ENCODE assay signal across 16 cellular contexts in the genomic region with DNA sequence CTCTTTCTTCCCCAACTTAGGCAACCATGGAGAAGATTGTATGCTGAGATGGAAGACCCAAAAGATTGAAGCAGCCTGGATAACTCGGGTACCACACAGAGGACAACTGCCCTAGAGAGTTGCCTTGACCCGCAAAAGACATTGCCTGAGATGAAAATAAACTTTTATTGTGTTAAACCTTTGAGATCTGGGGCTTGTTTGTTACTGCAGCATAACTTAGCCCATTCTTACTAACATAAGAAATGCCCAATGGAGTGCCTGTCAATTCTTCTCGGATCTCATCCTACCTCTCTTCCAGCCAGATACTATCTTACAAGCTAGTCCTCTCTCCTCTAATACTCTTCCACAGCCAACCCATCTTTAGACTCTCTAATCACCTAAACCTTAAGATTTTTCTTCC.
DNase-seq lines count a peak whose midpoint lies in the region; ATAC-seq and TF ChIP-seq lines count a peak whose summit lies in the region.
"Had no signal": no experiment of that assay in that cellular context is flagged by ENCODE, and none has a peak within 500 bp of the region (broad histone marks: within the 10 kb centered on the region; RNA-seq: fewer than 3 reads in every experiment).

No MANE protein-coding gene starts in this region.

- no peaks in the 10 kb centered on the region for H3K9me3 ChIP-seq in CD4-positive, alpha-beta T cell (ENCODE audit: control insufficient read depth, low read length)
- H3K9me3 ChIP-seq: BE2C had no signal

- TF ChIP-seq CTCF in CD4-positive, alpha-beta T cell (IDR thresholded peaks at IDR 0.05), result no peak
- no peak for TF ChIP-seq CTCF in natural killer cell (IDR thresholded peaks at IDR 0.05)

- peaks cover 10% of the 10 kb centered on the region for H3K9me3 Mint-ChIP-seq in activated CD4-positive, alpha-beta memory T cell treated with anti-CD3 and anti-CD28 coated beads for 36 hours
- peaks cover 7% of the 10 kb centered on the region for H3K9me3 Mint-ChIP-seq in activated CD4-positive, alpha-beta memory T cell treated with anti-CD3 and anti-CD28 coated beads, Interleukin-2, amount 10 ng/mL, durations not matched to agents 7 days and 5 days
- H3K9me3 Mint-ChIP-seq in CD4-positive, alpha-beta T cell, result peaks cover 4% of the 10 kb centered on the region
- H3K9me3 Mint-ChIP-seq in T-cell (peaks cover 0 to 17% (median 8%) of the 10 kb centered on the region in 3 donors), natural killer cell (peaks cover 0 to 2% of the 10 kb centered on the region in 2 donors)

- CTCF ChIA-PET in activated CD4-positive, alpha-beta memory T cell treated with anti-CD3 and anti-CD28 coated beads for 36 hours (lab: Charles Lee), result no interaction called here
- CTCF ChIA-PET in activated CD4-positive, alpha-beta memory T cell treated with anti-CD3 and anti-CD28 coated beads, Interleukin-2, amount 10 ng/mL, durations not matched to agents 7 days and 5 days (lab: Charles Lee), result interaction anchor here (1.5 kb wide), 1 partner anchor 41 kb away, joined by 5 read pairs; no protein-coding TSS in a partner anchor
- CTCF ChIA-PET in CD4-positive, alpha-beta T cell (lab: Charles Lee), result no interaction called here
- CTCF ChIA-PET in T-cell (lab: Charles Lee), result no interaction called here

- peaks cover 27% of the 10 kb centered on the region for H3K4me1 Mint-ChIP-seq in activated CD4-positive, alpha-beta memory T cell treated with anti-CD3 and anti-CD28 coated beads for 36 hours (ENCODE audit: low read depth)
- peaks cover 33% of the 10 kb centered on the region for H3K4me1 Mint-ChIP-seq in activated CD4-positive, alpha-beta memory T cell treated with anti-CD3 and anti-CD28 coated beads, Interleukin-2, amount 10 ng/mL, durations not matched to agents 7 days and 5 days
- H3K4me1 Mint-ChIP-seq in CD4-positive, alpha-beta T cell (ENCODE audit: low read depth), result peaks cover 32% of the 10 kb centered on the region
- H3K4me1 Mint-ChIP-seq in T-cell (peaks cover 30 to 43% (median 35%) of the 10 kb centered on the region in 3 donors), natural killer cell (peaks cover 37 to 39% of the 10 kb centered on the region in 2 donors)

- POLR2A ChIA-PET in activated CD4-positive, alpha-beta memory T cell treated with anti-CD3 and anti-CD28 coated beads for 36 hours (lab: Charles Lee), result no interaction called here
- POLR2A ChIA-PET in activated CD4-positive, alpha-beta memory T cell treated with anti-CD3 and anti-CD28 coated beads, Interleukin-2, amount 10 ng/mL, durations not matched to agents 7 days and 5 days (lab: Charles Lee), result no interaction called here
- POLR2A ChIA-PET in CD4-positive, alpha-beta T cell (lab: Charles Lee), result no interaction called here
- POLR2A ChIA-PET in T-cell (lab: Charles Lee), result no interaction called here

- peaks cover 1% of the 10 kb centered on the region for H3K27me3 Mint-ChIP-seq in activated CD4-positive, alpha-beta memory T cell treated with anti-CD3 and anti-CD28 coated beads for 36 hours
- H3K27me3 Mint-ChIP-seq in activated CD4-positive, alpha-beta memory T cell treated with anti-CD3 and anti-CD28 coated beads, Interleukin-2, amount 10 ng/mL, durations not matched to agents 7 days and 5 days, result peaks cover 2% of the 10 kb centered on the region
- no peaks in the 10 kb centered on the region for H3K27me3 Mint-ChIP-seq in CD4-positive, alpha-beta T cell
- H3K27me3 Mint-ChIP-seq in T-cell, result no peaks in the 10 kb centered on the region
- H3K27me3 Mint-ChIP-seq in natural killer cell (ENCODE audit: low read depth in 2 of 2), result peaks cover 0 to 7% of the 10 kb centered on the region in 2 donors

- no peak overlapping the region for H3K4me3 Mint-ChIP-seq in activated CD4-positive, alpha-beta memory T cell treated with anti-CD3 and anti-CD28 coated beads for 36 hours
- no peak overlapping the region for H3K4me3 Mint-ChIP-seq in activated CD4-positive, alpha-beta memory T cell treated with anti-CD3 and anti-CD28 coated beads, Interleukin-2, amount 10 ng/mL, durations not matched to agents 7 days and 5 days
- H3K4me3 Mint-ChIP-seq in CD4-positive, alpha-beta T cell, result no peak overlapping the region
- H3K4me3 Mint-ChIP-seq in T-cell (peak overlapping the region in 1 of 3 donors; percentile 18), natural killer cell (no peak overlapping the region)

- intact Hi-C loops in activated CD4-positive, alpha-beta memory T cell treated with anti-CD3 and anti-CD28 coated beads for 36 hours (cut with micrococcal nuclease), result loop anchor here (2.0 kb wide), 1 partner anchor 75 kb away; no protein-coding TSS in a partner anchor
- intact Hi-C loops in CD4-positive, alpha-beta T cell (cut with DNase I, micrococcal nuclease), result no loop called here
- intact Hi-C loops in natural killer cell (cut with micrococcal nuclease) (no loop called here), Right ventricle myocardium inferior (cut with DNase I) (no loop called here)

- H3K27me3 ChIP-seq in CD4-positive, alpha-beta T cell (ENCODE audit: control insufficient read depth, insufficient read depth, low read length), result no peaks in the 10 kb centered on the region
- H3K27me3 ChIP-seq: BE2C had no signal

- DNase-seq in activated CD4-positive, alpha-beta memory T cell treated with anti-CD3 and anti-CD28 coated beads for 36 hours, result no peak
- no peak for DNase-seq in activated CD4-positive, alpha-beta memory T cell treated with anti-CD3 and anti-CD28 coated beads, Interleukin-2, amount 10 ng/mL, durations not matched to agents 7 days and 5 days
- no peak for DNase-seq in CD4-positive, alpha-beta T cell
- no peak for DNase-seq in T-cell
- DNase-seq in natural killer cell, result no peak
- DNase-seq in Right ventricle myocardium inferior (ENCODE audit: missing footprints), result no peak
- DNase-seq: BE2C, DND-41, NCI-H1417, NCI-H187, NCI-H2107, NCI-H510A, NCI-H774, Right ventricle myocardium superior had no signal

- peaks cover 8% of the 10 kb centered on the region for H3K36me3 Mint-ChIP-seq in activated CD4-positive, alpha-beta memory T cell treated with anti-CD3 and anti-CD28 coated beads for 36 hours
- peaks cover 6% of the 10 kb centered on the region for H3K36me3 Mint-ChIP-seq in activated CD4-positive, alpha-beta memory T cell treated with anti-CD3 and anti-CD28 coated beads, Interleukin-2, amount 10 ng/mL, durations not matched to agents 7 days and 5 days (ENCODE audit: low read depth)
- H3K36me3 Mint-ChIP-seq in CD4-positive, alpha-beta T cell (ENCODE audit: low read depth), result no peaks in the 10 kb centered on the region
- peaks cover 3% of the 10 kb centered on the region for H3K36me3 Mint-ChIP-seq in T-cell
- no peaks in the 10 kb centered on the region for H3K36me3 Mint-ChIP-seq in natural killer cell

- no peak overlapping the region for H3K27ac ChIP-seq in CD4-positive, alpha-beta T cell (ENCODE audit: low read depth, low read length)
- H3K27ac ChIP-seq: KMS-11 had no signal

- ATAC-seq in CD4-positive, alpha-beta T cell (ENCODE audit: poor library complexity), result no peak
- no peak for ATAC-seq in T-cell (replicated peaks in 1 of 4)
- no peak for ATAC-seq in natural killer cell
- ATAC-seq in HG03108 (IDR thresholded peaks at IDR 0.05; ENCODE audit: unreplicated experiment), result no peak
- no peak for ATAC-seq in Right ventricle myocardium inferior

- peak overlapping the region; percentile 59 for H3K27ac Mint-ChIP-seq in activated CD4-positive, alpha-beta memory T cell treated with anti-CD3 and anti-CD28 coated beads for 36 hours
- H3K27ac Mint-ChIP-seq in activated CD4-positive, alpha-beta memory T cell treated with anti-CD3 and anti-CD28 coated beads, Interleukin-2, amount 10 ng/mL, durations not matched to agents 7 days and 5 days, result no peak overlapping the region
- peak overlapping the region; percentile 4 for H3K27ac Mint-ChIP-seq in CD4-positive, alpha-beta T cell
- H3K27ac Mint-ChIP-seq in T-cell (peak overlapping the region; percentile 93 to 96), natural killer cell (peak overlapping the region; percentile 72 to 80)
